In the genomic region with DNA sequence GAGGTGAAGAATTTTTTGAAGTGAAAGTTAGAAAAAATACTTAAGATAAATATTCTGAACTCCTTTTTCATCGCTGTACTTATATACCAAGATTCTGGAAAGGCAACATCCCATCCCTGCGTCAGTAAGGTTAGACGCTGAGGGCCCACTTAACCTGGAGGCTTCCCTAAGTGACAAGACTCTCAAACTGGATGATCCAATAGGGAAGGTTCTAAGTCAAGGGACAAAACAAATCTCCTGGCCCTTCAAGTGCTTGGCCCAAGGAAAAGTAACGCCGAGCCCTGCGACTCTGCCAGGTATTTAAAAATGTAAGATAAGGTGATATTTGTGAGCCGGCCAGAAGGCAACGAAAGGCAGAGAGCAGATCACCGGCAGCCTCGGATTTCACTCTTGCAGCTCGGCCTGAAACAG, we compare ENCODE assay signal across 8 cellular contexts. TPM values are rescaled to one million over a fixed set of nuclear protein-coding genes. Genes with fewer than 3 reads are reported as not detected.
A peak's percentile ranks its signal among the peaks of the same experiment; 100 is the strongest.
DNase-seq lines count a peak whose midpoint lies in the region; ATAC-seq and TF ChIP-seq lines count a peak whose summit lies in the region.

No MANE protein-coding gene starts in this region.

- no peaks in the 10 kb centered on the region for H3K9me3 ChIP-seq in CD4-positive, alpha-beta memory T cell (ENCODE audit: control insufficient read depth in 1 of 2, low read length in 2 of 2)
- no peaks in the 10 kb centered on the region for H3K9me3 ChIP-seq in effector memory CD4-positive, alpha-beta T cell (ENCODE audit: control insufficient read depth, low read length)
- H3K9me3 ChIP-seq in neural cell (ENCODE audit: low read length), result no peaks in the 10 kb centered on the region

- intact Hi-C loops in CD4-positive, alpha-beta memory T cell (cut with micrococcal nuclease), result loop anchor here (2.0 to 10.0 kb wide), 4 partner anchors 91 to 649 kb away; a partner anchor contains a TSS

- TF ChIP-seq RAD21 in neural cell (conservative IDR thresholded peaks at IDR 0.05), result no peak

- peaks cover 55% of the 10 kb centered on the region for H3K4me1 ChIP-seq in CD4-positive, alpha-beta memory T cell (ENCODE audit: insufficient read depth, low read length)
- H3K4me1 ChIP-seq in effector memory CD4-positive, alpha-beta T cell (ENCODE audit: control insufficient read depth, insufficient read depth, low read length, poor library complexity, severe bottlenecking), result peaks cover 19% of the 10 kb centered on the region

- peaks cover 37% of the 10 kb centered on the region for H3K79me2 ChIP-seq in neural cell (replicated peaks; ENCODE audit: insufficient read depth, low read length)

- no peaks in the 10 kb centered on the region for H3K36me3 ChIP-seq in CD4-positive, alpha-beta memory T cell (ENCODE audit: insufficient read depth, low read length)
- H3K36me3 ChIP-seq in effector memory CD4-positive, alpha-beta T cell (ENCODE audit: control insufficient read depth, insufficient read depth, low read length), result no peaks in the 10 kb centered on the region
- no peaks in the 10 kb centered on the region for H3K36me3 ChIP-seq in neural cell (ENCODE audit: insufficient read depth, low read length)

- H3K9ac ChIP-seq in neural cell (ENCODE audit: low read length), result peak overlapping the region; percentile 65

- no peaks in the 10 kb centered on the region for H3K27me3 Mint-ChIP-seq in CD4-positive, alpha-beta memory T cell

- peak overlapping the region; percentile 4 for H2AFZ ChIP-seq in neural cell (ENCODE audit: low read depth, low read length)

- H3K9me2 ChIP-seq in neural cell (ENCODE audit: insufficient read depth, low read length), result no peaks in the 10 kb centered on the region

- H3K27ac ChIP-seq in CD4-positive, alpha-beta memory T cell (ENCODE audit: low read depth, low read length), result peak overlapping the region; percentile 66
- peak overlapping the region; percentile 90 for H3K27ac ChIP-seq in effector memory CD4-positive, alpha-beta T cell (ENCODE audit: insufficient read depth, low read length, poor library complexity, severe bottlenecking)
- H3K27ac ChIP-seq in neural cell (ENCODE audit: low read length), result no peak overlapping the region

- no peaks in the 10 kb centered on the region for H3K27me3 ChIP-seq in CD4-positive, alpha-beta memory T cell (ENCODE audit: insufficient read depth, low read length)
- no peaks in the 10 kb centered on the region for H3K27me3 ChIP-seq in effector memory CD4-positive, alpha-beta T cell (replicated peaks; ENCODE audit: control insufficient read depth, insufficient read depth, low read length, poor library complexity, severe bottlenecking)
- H3K27me3 ChIP-seq in neural cell (ENCODE audit: insufficient read depth, low read depth, low read length), result no peaks in the 10 kb centered on the region

- H3K36me3 Mint-ChIP-seq in CD4-positive, alpha-beta memory T cell, result peaks cover 0 to 10% of the 10 kb centered on the region in 2 donors

- peak overlapping the region; percentile 89 to 96 (median 94) for H3K27ac Mint-ChIP-seq in CD4-positive, alpha-beta memory T cell

- no peak for TF ChIP-seq EP300 in neural cell (conservative IDR thresholded peaks at IDR 0.05; ENCODE audit: poor library complexity, severe bottlenecking)

- DNase-seq in CD4-positive, alpha-beta memory T cell, result no peak
- DNase-seq in NCI-H526 (lab: John Stamatoyannopoulos, UW), result peak; percentile 43 to 72
- no peak for DNase-seq in effector memory CD4-positive, alpha-beta T cell
- no peak for DNase-seq in stimulated activated CD8-positive, alpha-beta memory T cell treated with anti-CD3 and anti-CD28 coated beads, Interleukin-4, amount 100 ng/mL, for 48 hours
- DNase-seq in SW 1271 (lab: John Stamatoyannopoulos, UW), result no peak
- no peak for DNase-seq in cortex of kidney (lab: John Stamatoyannopoulos, UW)

- H3F3A ChIP-seq in neural cell (ENCODE audit: insufficient read depth, low read length, poor library complexity, severe bottlenecking), result no peaks in the 10 kb centered on the region

- peak overlapping the region; percentile 58 to 66 for H3K4me3 ChIP-seq in CD4-positive, alpha-beta memory T cell (ENCODE audit: low read length in 2 of 2)
- H3K4me3 ChIP-seq in effector memory CD4-positive, alpha-beta T cell (ENCODE audit: insufficient read depth, low read depth, low read length, poor library complexity, severe bottlenecking), result peak overlapping the region; percentile 58
- H3K4me3 ChIP-seq in neural cell (ENCODE audit: low read length), result peak overlapping the region; percentile 86

- no peak for TF ChIP-seq CTCF in neural cell (IDR thresholded peaks at IDR 0.05; ENCODE audit: poor library complexity, severe bottlenecking)

- no peak for ATAC-seq in HG02678 (IDR thresholded peaks at IDR 0.05; ENCODE audit: unreplicated experiment)

- POLR2A ChIA-PET in CD4-positive, alpha-beta memory T cell (lab: Charles Lee; ENCODE audit: partially characterized antibody), result interaction anchor here (1.0 to 2.2 kb wide), 3 partner anchors 35 to 1552 kb away, joined by 3 to 6 read pairs (median 3); a partner anchor contains a TSS

- peak overlapping the region; percentile 40 for H3K4me2 ChIP-seq in neural cell (ENCODE audit: low read length)

- CTCF ChIA-PET in CD4-positive, alpha-beta memory T cell (lab: Charles Lee; ENCODE audit: partially characterized antibody), result interaction anchor here (0.9 to 1.9 kb wide), 4 partner anchors 15 to 117 kb away, joined by 3 to 8 read pairs (median 4); no protein-coding TSS in a partner anchor

- H3K4me1 Mint-ChIP-seq in CD4-positive, alpha-beta memory T cell, result peaks cover 26 to 53% (median 32%) of the 10 kb centered on the region in 4 donors

- no peaks in the 10 kb centered on the region for H4K20me1 ChIP-seq in neural cell (ENCODE audit: insufficient read depth)

- no peaks in the 10 kb centered on the region for H3K9me3 Mint-ChIP-seq in CD4-positive, alpha-beta memory T cell

- H3K4me3 Mint-ChIP-seq in CD4-positive, alpha-beta memory T cell, result peak overlapping the region; percentile 88 to 93 (median 93)

TF ChIP-seq in neural cell, 6 proteins besides CTCF, POLR2A, EP300 and RAD21:
- TF ChIP-seq EZH2 (IDR thresholded peaks at IDR 0.05; ENCODE audit: borderline replicate concordance, insufficient read depth, low read length, poor library complexity, severe bottlenecking), result no peak
- TF ChIP-seq, protein P1, sequence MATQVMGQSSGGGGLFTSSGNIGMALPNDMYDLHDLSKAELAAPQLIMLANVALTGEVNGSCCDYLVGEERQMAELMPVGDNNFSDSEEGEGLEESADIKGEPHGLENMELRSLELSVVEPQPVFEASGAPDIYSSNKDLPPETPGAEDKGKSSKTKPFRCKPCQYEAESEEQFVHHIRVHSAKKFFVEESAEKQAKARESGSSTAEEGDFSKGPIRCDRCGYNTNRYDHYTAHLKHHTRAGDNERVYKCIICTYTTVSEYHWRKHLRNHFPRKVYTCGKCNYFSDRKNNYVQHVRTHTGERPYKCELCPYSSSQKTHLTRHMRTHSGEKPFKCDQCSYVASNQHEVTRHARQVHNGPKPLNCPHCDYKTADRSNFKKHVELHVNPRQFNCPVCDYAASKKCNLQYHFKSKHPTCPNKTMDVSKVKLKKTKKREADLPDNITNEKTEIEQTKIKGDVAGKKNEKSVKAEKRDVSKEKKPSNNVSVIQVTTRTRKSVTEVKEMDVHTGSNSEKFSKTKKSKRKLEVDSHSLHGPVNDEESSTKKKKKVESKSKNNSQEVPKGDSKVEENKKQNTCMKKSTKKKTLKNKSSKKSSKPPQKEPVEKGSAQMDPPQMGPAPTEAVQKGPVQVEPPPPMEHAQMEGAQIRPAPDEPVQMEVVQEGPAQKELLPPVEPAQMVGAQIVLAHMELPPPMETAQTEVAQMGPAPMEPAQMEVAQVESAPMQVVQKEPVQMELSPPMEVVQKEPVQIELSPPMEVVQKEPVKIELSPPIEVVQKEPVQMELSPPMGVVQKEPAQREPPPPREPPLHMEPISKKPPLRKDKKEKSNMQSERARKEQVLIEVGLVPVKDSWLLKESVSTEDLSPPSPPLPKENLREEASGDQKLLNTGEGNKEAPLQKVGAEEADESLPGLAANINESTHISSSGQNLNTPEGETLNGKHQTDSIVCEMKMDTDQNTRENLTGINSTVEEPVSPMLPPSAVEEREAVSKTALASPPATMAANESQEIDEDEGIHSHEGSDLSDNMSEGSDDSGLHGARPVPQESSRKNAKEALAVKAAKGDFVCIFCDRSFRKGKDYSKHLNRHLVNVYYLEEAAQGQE (IDR thresholded peaks at IDR 0.05; ENCODE audit: borderline replicate concordance), result no peak
- no peak for TF ChIP-seq SMC3 (conservative IDR thresholded peaks at IDR 0.05; ENCODE audit: poor library complexity)
- TF ChIP-seq TAF1 (IDR thresholded peaks at IDR 0.05; ENCODE audit: low read depth), result no peak
- TF ChIP-seq POLR2AphosphoS5 (IDR thresholded peaks at IDR 0.05), result no peak
- no peak for TF ChIP-seq MXI1 (conservative IDR thresholded peaks at IDR 0.05; ENCODE audit: poor library complexity, severe bottlenecking)

RNA-seq across cellular contexts. Expression of a gene that starts 1.3 kb away (rescaled TPM):
- total RNA-seq in CD4-positive, alpha-beta memory T cell, result 10 to 100 TPM; 25.9 to 27.3 TPM
- polyA plus RNA-seq in CD4-positive, alpha-beta memory T cell, result 10 to 100 TPM in 1 of 2 donors, 1 to 10 TPM in 1; 4.9 to 10.6 TPM
- 8.3 and 9.5 TPM in 2 replicates for polyA plus RNA-seq in neural cell
- polyA minus RNA-seq in neural cell, result 28.7 and 31.5 TPM in 2 replicates

Comparison
In these comparisons a context has a peak if more than half of its experiments do, and no peak if none do; other contexts are left out.
1. DNase-seq: peak in NCI-H526 (2 of 2); none in CD4-positive, alpha-beta memory T cell (0 of 5), effector memory CD4-positive, alpha-beta T cell (0 of 3), stimulated activated CD8-positive, alpha-beta memory T cell treated with anti-CD3 and anti-CD28 coated beads, Interleukin-4, amount 100 ng/mL, for 48 hours (single experiment), SW 1271 (0 of 2) and cortex of kidney (single experiment).
2. Peak in every context shown above with its lines, with median percentiles within 50 percentile points of each other: H3K4me3 ChIP-seq.